1 cellular context compared by ENCODE assay signal in the genomic region with DNA sequence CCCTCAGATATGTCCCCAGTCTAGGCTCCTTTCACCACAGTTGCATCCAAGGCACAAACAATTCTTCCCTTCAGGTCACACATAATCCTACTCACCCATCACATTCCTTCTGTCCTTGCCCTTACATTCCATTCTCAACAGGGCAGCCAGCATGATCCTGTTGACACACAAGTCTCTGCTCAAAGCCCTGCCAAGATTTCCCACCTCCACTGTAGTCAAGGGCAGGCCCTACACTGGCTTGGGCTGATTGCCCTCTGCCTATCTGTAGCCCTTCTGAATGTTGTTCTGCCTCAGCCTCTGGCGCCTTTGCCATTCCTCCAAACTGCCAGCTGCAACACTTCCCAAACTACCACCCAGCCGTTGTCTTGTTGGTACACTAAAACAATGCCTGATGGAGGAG.
TF ChIP-seq lines count a peak whose summit lies in the region.

No MANE protein-coding gene starts in this region.

TF ChIP-seq in HepG2, 621 proteins besides CTCF, POLR2A, EP300 and RAD21:
- TF ChIP-seq, protein P1, sequence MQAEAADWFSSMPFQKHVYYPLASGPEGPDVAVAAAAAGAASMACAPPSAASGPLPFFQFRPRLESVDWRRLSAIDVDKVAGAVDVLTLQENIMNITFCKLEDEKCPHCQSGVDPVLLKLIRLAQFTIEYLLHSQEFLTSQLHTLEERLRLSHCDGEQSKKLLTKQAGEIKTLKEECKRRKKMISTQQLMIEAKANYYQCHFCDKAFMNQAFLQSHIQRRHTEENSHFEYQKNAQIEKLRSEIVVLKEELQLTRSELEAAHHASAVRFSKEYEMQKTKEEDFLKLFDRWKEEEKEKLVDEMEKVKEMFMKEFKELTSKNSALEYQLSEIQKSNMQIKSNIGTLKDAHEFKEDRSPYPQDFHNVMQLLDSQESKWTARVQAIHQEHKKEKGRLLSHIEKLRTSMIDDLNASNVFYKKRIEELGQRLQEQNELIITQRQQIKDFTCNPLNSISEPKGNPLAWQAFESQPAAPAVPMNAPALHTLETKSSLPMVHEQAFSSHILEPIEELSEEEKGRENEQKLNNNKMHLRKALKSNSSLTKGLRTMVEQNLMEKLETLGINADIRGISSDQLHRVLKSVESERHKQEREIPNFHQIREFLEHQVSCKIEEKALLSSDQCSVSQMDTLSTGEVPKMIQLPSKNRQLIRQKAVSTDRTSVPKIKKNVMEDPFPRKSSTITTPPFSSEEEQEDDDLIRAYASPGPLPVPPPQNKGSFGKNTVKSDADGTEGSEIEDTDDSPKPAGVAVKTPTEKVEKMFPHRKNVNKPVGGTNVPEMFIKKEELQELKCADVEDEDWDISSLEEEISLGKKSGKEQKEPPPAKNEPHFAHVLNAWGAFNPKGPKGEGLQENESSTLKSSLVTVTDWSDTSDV (CRISPR knock-in tag; IDR thresholded peaks at IDR 0.05): no peak
- TF ChIP-seq SMYD3 (CRISPR knock-in tag; IDR thresholded peaks at IDR 0.05) (no peak), PHF21A (CRISPR knock-in tag; IDR thresholded peaks at IDR 0.05) (no peak), ZNF670 (CRISPR knock-in tag; IDR thresholded peaks at IDR 0.05; ENCODE audit: borderline replicate concordance) (no peak), YEATS2 (CRISPR knock-in tag; IDR thresholded peaks at IDR 0.05; ENCODE audit: borderline replicate concordance) (no peak), ZNF674 (CRISPR knock-in tag; IDR thresholded peaks at IDR 0.05; ENCODE audit: low read depth) (no peak), GATA4 (IDR thresholded peaks at IDR 0.05; ENCODE audit: borderline replicate concordance, low read depth) (no peak), SCMH1 (CRISPR knock-in tag; IDR thresholded peaks at IDR 0.05; ENCODE audit: borderline replicate concordance) (no peak), ZSCAN31 (CRISPR knock-in tag; IDR thresholded peaks at IDR 0.05; ENCODE audit: low read depth) (no peak), ZMYM2 (CRISPR knock-in tag; IDR thresholded peaks at IDR 0.05) (no peak), NFATC3 (CRISPR knock-in tag; IDR thresholded peaks at IDR 0.05) (no peak), IRX3 (CRISPR knock-in tag; IDR thresholded peaks at IDR 0.05; ENCODE audit: borderline replicate concordance, low read depth) (no peak), ZNF337 (CRISPR knock-in tag; IDR thresholded peaks at IDR 0.05; ENCODE audit: borderline replicate concordance, low read depth) (no peak), HDAC1 (CRISPR knock-in tag; IDR thresholded peaks at IDR 0.05) (no peak)
- TF ChIP-seq, protein P2, sequence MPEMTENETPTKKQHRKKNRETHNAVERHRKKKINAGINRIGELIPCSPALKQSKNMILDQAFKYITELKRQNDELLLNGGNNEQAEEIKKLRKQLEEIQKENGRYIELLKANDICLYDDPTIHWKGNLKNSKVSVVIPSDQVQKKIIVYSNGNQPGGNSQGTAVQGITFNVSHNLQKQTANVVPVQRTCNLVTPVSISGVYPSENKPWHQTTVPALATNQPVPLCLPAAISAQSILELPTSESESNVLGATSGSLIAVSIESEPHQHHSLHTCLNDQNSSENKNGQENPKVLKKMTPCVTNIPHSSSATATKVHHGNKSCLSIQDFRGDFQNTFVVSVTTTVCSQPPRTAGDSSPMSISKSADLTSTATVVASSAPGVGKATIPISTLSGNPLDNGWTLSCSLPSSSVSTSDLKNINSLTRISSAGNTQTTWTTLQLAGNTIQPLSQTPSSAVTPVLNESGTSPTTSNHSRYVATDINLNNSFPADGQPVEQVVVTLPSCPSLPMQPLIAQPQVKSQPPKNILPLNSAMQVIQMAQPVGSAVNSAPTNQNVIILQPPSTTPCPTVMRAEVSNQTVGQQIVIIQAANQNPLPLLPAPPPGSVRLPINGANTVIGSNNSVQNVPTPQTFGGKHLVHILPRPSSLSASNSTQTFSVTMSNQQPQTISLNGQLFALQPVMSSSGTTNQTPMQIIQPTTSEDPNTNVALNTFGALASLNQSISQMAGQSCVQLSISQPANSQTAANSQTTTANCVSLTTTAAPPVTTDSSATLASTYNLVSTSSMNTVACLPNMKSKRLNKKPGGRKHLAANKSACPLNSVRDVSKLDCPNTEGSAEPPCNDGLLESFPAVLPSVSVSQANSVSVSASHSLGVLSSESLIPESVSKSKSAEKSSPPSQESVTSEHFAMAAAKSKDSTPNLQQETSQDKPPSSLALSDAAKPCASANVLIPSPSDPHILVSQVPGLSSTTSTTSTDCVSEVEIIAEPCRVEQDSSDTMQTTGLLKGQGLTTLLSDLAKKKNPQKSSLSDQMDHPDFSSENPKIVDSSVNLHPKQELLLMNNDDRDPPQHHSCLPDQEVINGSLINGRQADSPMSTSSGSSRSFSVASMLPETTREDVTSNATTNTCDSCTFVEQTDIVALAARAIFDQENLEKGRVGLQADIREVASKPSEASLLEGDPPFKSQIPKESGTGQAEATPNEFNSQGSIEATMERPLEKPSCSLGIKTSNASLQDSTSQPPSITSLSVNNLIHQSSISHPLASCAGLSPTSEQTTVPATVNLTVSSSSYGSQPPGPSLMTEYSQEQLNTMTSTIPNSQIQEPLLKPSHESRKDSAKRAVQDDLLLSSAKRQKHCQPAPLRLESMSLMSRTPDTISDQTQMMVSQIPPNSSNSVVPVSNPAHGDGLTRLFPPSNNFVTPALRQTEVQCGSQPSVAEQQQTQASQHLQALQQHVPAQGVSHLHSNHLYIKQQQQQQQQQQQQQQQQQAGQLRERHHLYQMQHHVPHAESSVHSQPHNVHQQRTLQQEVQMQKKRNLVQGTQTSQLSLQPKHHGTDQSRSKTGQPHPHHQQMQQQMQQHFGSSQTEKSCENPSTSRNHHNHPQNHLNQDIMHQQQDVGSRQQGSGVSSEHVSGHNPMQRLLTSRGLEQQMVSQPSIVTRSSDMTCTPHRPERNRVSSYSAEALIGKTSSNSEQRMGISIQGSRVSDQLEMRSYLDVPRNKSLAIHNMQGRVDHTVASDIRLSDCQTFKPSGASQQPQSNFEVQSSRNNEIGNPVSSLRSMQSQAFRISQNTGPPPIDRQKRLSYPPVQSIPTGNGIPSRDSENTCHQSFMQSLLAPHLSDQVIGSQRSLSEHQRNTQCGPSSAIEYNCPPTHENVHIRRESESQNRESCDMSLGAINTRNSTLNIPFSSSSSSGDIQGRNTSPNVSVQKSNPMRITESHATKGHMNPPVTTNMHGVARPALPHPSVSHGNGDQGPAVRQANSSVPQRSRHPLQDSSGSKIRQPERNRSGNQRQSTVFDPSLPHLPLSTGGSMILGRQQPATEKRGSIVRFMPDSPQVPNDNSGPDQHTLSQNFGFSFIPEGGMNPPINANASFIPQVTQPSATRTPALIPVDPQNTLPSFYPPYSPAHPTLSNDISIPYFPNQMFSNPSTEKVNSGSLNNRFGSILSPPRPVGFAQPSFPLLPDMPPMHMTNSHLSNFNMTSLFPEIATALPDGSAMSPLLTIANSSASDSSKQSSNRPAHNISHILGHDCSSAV (CRISPR knock-in tag; IDR thresholded peaks at IDR 0.05; ENCODE audit: borderline replicate concordance): no peak
- TF ChIP-seq, protein P3, sequence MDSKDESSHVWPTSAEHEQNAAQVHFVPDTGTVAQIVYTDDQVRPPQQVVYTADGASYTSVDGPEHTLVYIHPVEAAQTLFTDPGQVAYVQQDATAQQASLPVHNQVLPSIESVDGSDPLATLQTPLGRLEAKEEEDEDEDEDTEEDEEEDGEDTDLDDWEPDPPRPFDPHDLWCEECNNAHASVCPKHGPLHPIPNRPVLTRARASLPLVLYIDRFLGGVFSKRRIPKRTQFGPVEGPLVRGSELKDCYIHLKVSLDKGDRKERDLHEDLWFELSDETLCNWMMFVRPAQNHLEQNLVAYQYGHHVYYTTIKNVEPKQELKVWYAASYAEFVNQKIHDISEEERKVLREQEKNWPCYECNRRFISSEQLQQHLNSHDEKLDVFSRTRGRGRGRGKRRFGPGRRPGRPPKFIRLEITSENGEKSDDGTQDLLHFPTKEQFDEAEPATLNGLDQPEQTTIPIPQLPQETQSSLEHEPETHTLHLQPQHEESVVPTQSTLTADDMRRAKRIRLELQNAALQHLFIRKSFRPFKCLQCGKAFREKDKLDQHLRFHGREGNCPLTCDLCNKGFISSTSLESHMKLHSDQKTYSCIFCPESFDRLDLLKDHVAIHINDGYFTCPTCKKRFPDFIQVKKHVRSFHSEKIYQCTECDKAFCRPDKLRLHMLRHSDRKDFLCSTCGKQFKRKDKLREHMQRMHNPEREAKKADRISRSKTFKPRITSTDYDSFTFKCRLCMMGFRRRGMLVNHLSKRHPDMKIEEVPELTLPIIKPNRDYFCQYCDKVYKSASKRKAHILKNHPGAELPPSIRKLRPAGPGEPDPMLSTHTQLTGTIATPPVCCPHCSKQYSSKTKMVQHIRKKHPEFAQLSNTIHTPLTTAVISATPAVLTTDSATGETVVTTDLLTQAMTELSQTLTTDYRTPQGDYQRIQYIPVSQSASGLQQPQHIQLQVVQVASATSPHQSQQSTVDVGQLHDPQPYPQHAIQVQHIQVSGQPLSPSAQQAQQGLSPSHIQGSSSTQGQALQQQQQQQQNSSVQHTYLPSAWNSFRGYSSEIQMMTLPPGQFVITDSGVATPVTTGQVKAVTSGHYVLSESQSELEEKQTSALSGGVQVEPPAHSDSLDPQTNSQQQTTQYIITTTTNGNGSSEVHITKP (CRISPR knock-in tag; IDR thresholded peaks at IDR 0.05; ENCODE audit: low read depth): no peak
- TF ChIP-seq, protein P4, sequence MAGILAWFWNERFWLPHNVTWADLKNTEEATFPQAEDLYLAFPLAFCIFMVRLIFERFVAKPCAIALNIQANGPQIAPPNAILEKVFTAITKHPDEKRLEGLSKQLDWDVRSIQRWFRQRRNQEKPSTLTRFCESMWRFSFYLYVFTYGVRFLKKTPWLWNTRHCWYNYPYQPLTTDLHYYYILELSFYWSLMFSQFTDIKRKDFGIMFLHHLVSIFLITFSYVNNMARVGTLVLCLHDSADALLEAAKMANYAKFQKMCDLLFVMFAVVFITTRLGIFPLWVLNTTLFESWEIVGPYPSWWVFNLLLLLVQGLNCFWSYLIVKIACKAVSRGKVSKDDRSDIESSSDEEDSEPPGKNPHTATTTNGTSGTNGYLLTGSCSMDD (CRISPR knock-in tag; IDR thresholded peaks at IDR 0.05): no peak
- TF ChIP-seq, protein P5, sequence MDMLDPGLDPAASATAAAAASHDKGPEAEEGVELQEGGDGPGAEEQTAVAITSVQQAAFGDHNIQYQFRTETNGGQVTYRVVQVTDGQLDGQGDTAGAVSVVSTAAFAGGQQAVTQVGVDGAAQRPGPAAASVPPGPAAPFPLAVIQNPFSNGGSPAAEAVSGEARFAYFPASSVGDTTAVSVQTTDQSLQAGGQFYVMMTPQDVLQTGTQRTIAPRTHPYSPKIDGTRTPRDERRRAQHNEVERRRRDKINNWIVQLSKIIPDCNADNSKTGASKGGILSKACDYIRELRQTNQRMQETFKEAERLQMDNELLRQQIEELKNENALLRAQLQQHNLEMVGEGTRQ (IDR thresholded peaks at IDR 0.05; ENCODE audit: low read depth, low read length): no peak
- TF ChIP-seq, protein P5 (CRISPR knock-in tag; IDR thresholded peaks at IDR 0.05; ENCODE audit: borderline replicate concordance): no peak
